8 cellular contexts compared by ENCODE assay signal in genomic region chrX:140766024-140766611, GRCh38. TPM values are rescaled to one million over a fixed set of nuclear protein-coding genes. Genes with fewer than 3 reads are reported as not detected.
A peak's percentile ranks its signal among the peaks of the same experiment; 100 is the strongest.
DNase-seq lines count a peak whose midpoint lies in the region; ATAC-seq and TF ChIP-seq lines count a peak whose summit lies in the region.

No MANE protein-coding gene starts in this region.

- H3K4me2 ChIP-seq in neural progenitor cell: peak overlapping the region; percentile 76

- H3F3A ChIP-seq in neural progenitor cell (ENCODE audit: low read depth): no peaks in the 10 kb centered on the region

- POLR2A ChIA-PET in activated CD4-positive, alpha-beta memory T cell treated with anti-CD3 and anti-CD28 coated beads, Interleukin-2, amount 10 ng/mL, durations not matched to agents 7 days and 5 days (lab: Charles Lee): no interaction called here

- no peaks in the 10 kb centered on the region for H3K36me3 ChIP-seq in neural progenitor cell

- H3K27me3 ChIP-seq in neural progenitor cell: peaks cover 19% of the 10 kb centered on the region

- no peaks in the 10 kb centered on the region for H3K36me3 Mint-ChIP-seq in activated CD4-positive, alpha-beta memory T cell treated with anti-CD3 and anti-CD28 coated beads, Interleukin-2, amount 10 ng/mL, durations not matched to agents 7 days and 5 days (ENCODE audit: low read depth)
- no peaks in the 10 kb centered on the region for H3K36me3 Mint-ChIP-seq in neural progenitor cell

- H3K79me2 ChIP-seq in neural progenitor cell (ENCODE audit: low read depth): no peaks in the 10 kb centered on the region

- DNase-seq in AG08396 (ENCODE audit: low spot score) (peak; percentile 42), NAMALWA (ENCODE audit: low spot score) (peak; percentile 71), fibroblast of the conjunctiva (ENCODE audit: low read depth) (peak; percentile 37), neural progenitor cell (ENCODE audit: low spot score) (peak; percentile 68)
- DNase-seq in activated CD4-positive, alpha-beta memory T cell treated with anti-CD3 and anti-CD28 coated beads, Interleukin-2, amount 10 ng/mL, durations not matched to agents 7 days and 5 days: peak; percentile 45

- no peaks in the 10 kb centered on the region for H3K4me1 ChIP-seq in neural progenitor cell

- H3K9me3 Mint-ChIP-seq in activated CD4-positive, alpha-beta memory T cell treated with anti-CD3 and anti-CD28 coated beads, Interleukin-2, amount 10 ng/mL, durations not matched to agents 7 days and 5 days: no peaks in the 10 kb centered on the region
- H3K9me3 Mint-ChIP-seq in neural progenitor cell: no peaks in the 10 kb centered on the region

- no peak overlapping the region for H3K4me3 ChIP-seq in neural progenitor cell

- H2AFZ ChIP-seq in neural progenitor cell (replicated peaks): no peak overlapping the region

- H3K27me3 Mint-ChIP-seq in activated CD4-positive, alpha-beta memory T cell treated with anti-CD3 and anti-CD28 coated beads, Interleukin-2, amount 10 ng/mL, durations not matched to agents 7 days and 5 days: peaks cover 8% of the 10 kb centered on the region
- peaks cover 4% of the 10 kb centered on the region for H3K27me3 Mint-ChIP-seq in neural progenitor cell (ENCODE audit: insufficient read depth, low read depth)

- H3K9ac ChIP-seq in neural progenitor cell: no peak overlapping the region

- peak overlapping the region; percentile 63 for H3K4me3 Mint-ChIP-seq in activated CD4-positive, alpha-beta memory T cell treated with anti-CD3 and anti-CD28 coated beads, Interleukin-2, amount 10 ng/mL, durations not matched to agents 7 days and 5 days
- peak overlapping the region; percentile 88 for H3K4me3 Mint-ChIP-seq in neural progenitor cell

- no peaks in the 10 kb centered on the region for H3K9me3 ChIP-seq in neural progenitor cell (ENCODE audit: low read depth)

- peaks cover 13% of the 10 kb centered on the region for H3K4me1 Mint-ChIP-seq in activated CD4-positive, alpha-beta memory T cell treated with anti-CD3 and anti-CD28 coated beads, Interleukin-2, amount 10 ng/mL, durations not matched to agents 7 days and 5 days
- peaks cover 17% of the 10 kb centered on the region for H3K4me1 Mint-ChIP-seq in neural progenitor cell

- H4K20me1 ChIP-seq in neural progenitor cell (ENCODE audit: low read depth): no peaks in the 10 kb centered on the region

- no peak overlapping the region for H3K27ac ChIP-seq in neural progenitor cell

- no peak overlapping the region for H3K27ac Mint-ChIP-seq in activated CD4-positive, alpha-beta memory T cell treated with anti-CD3 and anti-CD28 coated beads, Interleukin-2, amount 10 ng/mL, durations not matched to agents 7 days and 5 days
- no peak overlapping the region for H3K27ac Mint-ChIP-seq in neural progenitor cell

- CTCF ChIA-PET in activated CD4-positive, alpha-beta memory T cell treated with anti-CD3 and anti-CD28 coated beads, Interleukin-2, amount 10 ng/mL, durations not matched to agents 7 days and 5 days (lab: Charles Lee): interaction anchor here (0.6 to 2.4 kb wide), 10 partner anchors 11 to 512 kb away, joined by 3 to 16 read pairs (median 4); partner anchors contain the start of gene LDOC1

- TF ChIP-seq CTCF in GM12872 (IDR thresholded peaks at IDR 0.05; ENCODE audit: insufficient read depth, low read depth, low read length) (peak; percentile 63), neural progenitor cell (IDR thresholded peaks at IDR 0.05) (peak; percentile 86)

- ATAC-seq in HG03159 (IDR thresholded peaks at IDR 0.05; ENCODE audit: unreplicated experiment): no peak
- no peak for ATAC-seq in GM21515 (IDR thresholded peaks at IDR 0.05; ENCODE audit: unreplicated experiment)

RNA-seq across cellular contexts. Expression of gene LINC00632, which starts 56.6 kb away (rescaled TPM):
- 10 to 100 TPM; 37.4 to 39.9 TPM for total RNA-seq in activated CD4-positive, alpha-beta memory T cell treated with anti-CD3 and anti-CD28 coated beads, Interleukin-2, amount 10 ng/mL, durations not matched to agents 7 days and 5 days
- total RNA-seq in neural progenitor cell (ENCODE audit: low replicate concordance): 12.0 and 13.7 TPM in 2 replicates
